1 cellular context compared by ENCODE assay signal in the genomic region with DNA sequence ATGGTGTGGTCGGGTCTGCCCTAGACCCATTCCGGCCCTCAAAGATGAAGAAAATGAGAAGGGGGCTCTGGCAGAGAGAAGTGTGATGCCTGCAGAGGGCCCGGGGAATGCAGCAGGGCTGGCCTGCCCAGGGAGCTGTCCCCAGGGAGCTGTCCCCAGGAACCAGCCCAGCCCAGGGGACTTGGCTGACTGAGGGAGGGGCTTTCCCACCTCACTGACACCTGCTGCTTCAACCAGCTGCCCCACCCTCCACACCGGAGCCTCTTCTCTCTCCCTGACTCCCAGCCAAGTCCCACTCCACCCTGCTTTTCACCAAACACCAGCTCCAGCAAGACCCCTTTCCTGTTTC.
TF ChIP-seq lines count a peak whose summit lies in the region.

No MANE protein-coding gene starts in this region.

TF ChIP-seq in H1, 55 proteins besides CTCF, POLR2A, EP300 and RAD21 (continued from another document):
- TF ChIP-seq NANOG (IDR thresholded peaks at IDR 0.05; ENCODE audit: insufficient read depth, low read depth, low read length, poor library complexity, severe bottlenecking): no peak
TF ChIP-seq in H1: peak in this region for 1.
